17 cellular contexts compared by ENCODE assay signal in the genomic region with DNA sequence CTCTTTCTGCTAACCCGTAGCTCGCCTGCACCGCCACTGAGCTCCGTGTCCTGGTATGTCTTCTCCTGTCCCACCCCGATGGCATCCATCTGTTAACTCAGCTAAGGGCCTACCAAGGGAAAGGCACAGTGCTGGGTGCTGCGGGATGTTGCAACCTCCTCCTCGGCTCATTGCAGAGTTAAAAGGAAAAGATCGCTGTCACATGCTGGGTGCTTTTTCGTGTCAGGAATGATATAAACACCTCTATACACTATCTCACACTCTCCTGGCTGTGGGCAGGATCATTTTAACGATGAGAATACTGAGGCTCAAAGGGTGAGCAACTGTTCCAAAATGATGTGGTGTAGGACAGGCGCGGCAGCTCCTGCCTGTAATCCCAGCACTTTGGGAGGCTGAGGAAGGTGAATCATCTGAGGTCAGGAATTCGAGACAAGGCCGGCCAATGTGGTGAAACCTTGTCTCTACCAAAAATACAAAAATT. TPM values are rescaled to one million over a fixed set of nuclear protein-coding genes. Genes with fewer than 3 reads are reported as not detected.
DNase-seq lines count a peak whose midpoint lies in the region; ATAC-seq, FAIRE-seq and TF ChIP-seq lines count a peak whose summit lies in the region.
"Had no signal": no experiment of that assay in that cellular context is flagged by ENCODE, and none has a peak within 500 bp of the region (broad histone marks: within the 10 kb centered on the region; RNA-seq: fewer than 3 reads in every experiment).

No MANE protein-coding gene starts in this region.

- intact Hi-C loops in activated CD4-positive, alpha-beta T cell treated with anti-CD3 and anti-CD28 coated beads for 36 hours (cut with DNase I, micrococcal nuclease) = loop anchor here (2.0 kb wide), 2 partner anchors 91 to 141 kb away; no protein-coding TSS in a partner anchor

- POLR2A ChIA-PET in activated CD4-positive, alpha-beta T cell treated with anti-CD3 and anti-CD28 coated beads for 36 hours (lab: Charles Lee) = interaction anchor here (0.6 kb wide), 1 partner anchor 99 kb away, joined by 3 read pairs; no protein-coding TSS in a partner anchor

- peaks cover 32% of the 10 kb centered on the region for H3K79me2 ChIP-seq in astrocyte (ENCODE audit: insufficient read depth, low read length)

- H3K27ac ChIP-seq in astrocyte (ENCODE audit: low read depth, low read length) (peak overlapping the region; percentile 81), foreskin keratinocyte (no peak overlapping the region)

- H3K36me3 ChIP-seq in astrocyte (ENCODE audit: insufficient read depth, low read length) (peaks cover 9% of the 10 kb centered on the region), BE2C (peaks cover 38% of the 10 kb centered on the region)

- H3K9me3 ChIP-seq in astrocyte (ENCODE audit: insufficient read depth, low read depth, low read length) (no peaks in the 10 kb centered on the region), BE2C (no peaks in the 10 kb centered on the region)
- H3K9me3 ChIP-seq: left lung had no signal

- peak overlapping the region; percentile 61 for H3K4me2 ChIP-seq in astrocyte (ENCODE audit: low read length)

- H3K4me3 ChIP-seq in astrocyte (ENCODE audit: insufficient read depth, low read depth, low read length) (no peak overlapping the region), BE2C (ENCODE audit: low read depth, low read length) (no peak overlapping the region)
- H3K4me3 ChIP-seq: left lung had no signal

- H3K27me3 ChIP-seq in astrocyte (ENCODE audit: insufficient read depth, low read length) = no peaks in the 10 kb centered on the region
- H3K27me3 ChIP-seq in foreskin keratinocyte = no peaks in the 10 kb centered on the region
- H3K27me3 ChIP-seq in BE2C = no peaks in the 10 kb centered on the region
- H3K27me3 ChIP-seq: left lung had no signal

- no peak for FAIRE-seq in astrocyte (lab: Jason Lieb, UNC)

- no peak overlapping the region for H2AFZ ChIP-seq in astrocyte (ENCODE audit: low read depth, low read length)

- H3K4me3 Mint-ChIP-seq in astrocyte (ENCODE audit: unreplicated experiment) = no peak overlapping the region
- H3K4me3 Mint-ChIP-seq in stimulated activated effector memory CD8-positive, alpha-beta T cell treated with anti-CD3 and anti-CD28 coated beads, Interleukin-12 subunit alpha, Interleukin-12 subunit beta, amount 100 ng/mL, for 72 hours = no peak overlapping the region
- H3K4me3 Mint-ChIP-seq in activated CD4-positive, alpha-beta T cell treated with anti-CD3 and anti-CD28 coated beads for 36 hours = no peak overlapping the region
- H3K4me3 Mint-ChIP-seq: CD4-positive, alpha-beta memory T cell had no signal

- peak overlapping the region; percentile 70 for H3K27ac Mint-ChIP-seq in astrocyte (ENCODE audit: unreplicated experiment)
- H3K27ac Mint-ChIP-seq in stimulated activated effector memory CD8-positive, alpha-beta T cell treated with anti-CD3 and anti-CD28 coated beads, Interleukin-12 subunit alpha, Interleukin-12 subunit beta, amount 100 ng/mL, for 72 hours = peak overlapping the region; percentile 43
- no peak overlapping the region for H3K27ac Mint-ChIP-seq in activated CD4-positive, alpha-beta T cell treated with anti-CD3 and anti-CD28 coated beads for 36 hours

- peak; percentile 27 for ATAC-seq in foreskin keratinocyte
- ATAC-seq in stimulated activated effector memory CD8-positive, alpha-beta T cell treated with anti-CD3 and anti-CD28 coated beads, Interleukin-12 subunit alpha, Interleukin-12 subunit beta, amount 100 ng/mL, for 72 hours = no peak
- no peak for ATAC-seq in activated CD4-positive, alpha-beta T cell treated with anti-CD3 and anti-CD28 coated beads for 36 hours
- ATAC-seq: left lung, SK-N-SH treated with all-trans-retinoic acid at 6 μM for 48 hours had no signal

- DNase-seq in HS-5 (ENCODE audit: low read depth) (peak; percentile 61), astrocyte (ENCODE audit: low read depth) (peak; percentile 81), foreskin keratinocyte (peak; percentile 76 to 85), DMS53 (lab: John Stamatoyannopoulos, UW) (no peak), KG1 (lab: John Stamatoyannopoulos, UW) (no peak), BE2C (no peak)
- DNase-seq in stimulated activated effector memory CD8-positive, alpha-beta T cell treated with anti-CD3 and anti-CD28 coated beads, Interleukin-12 subunit alpha, Interleukin-12 subunit beta, amount 100 ng/mL, for 72 hours (ENCODE audit: low spot score in 2 of 2) = no peak
- no peak for DNase-seq in activated CD4-positive, alpha-beta T cell treated with anti-CD3 and anti-CD28 coated beads for 36 hours
- DNase-seq: activated CD4-positive, CD25-positive, alpha-beta regulatory T cell; CD4-positive, alpha-beta memory T cell; cerebellar nuclear complex; glutamatergic neuron; left lung; NCI-H1436; NCI-H82; stimulated activated CD4-positive, alpha-beta T cell treated with anti-CD3 and anti-CD28 coated beads, Interleukin-1b, Interleukin-23, amount 100 ng/mL, for 48 hours had no signal

- H3K27me3 Mint-ChIP-seq in astrocyte (ENCODE audit: low read depth, unreplicated experiment) = no peaks in the 10 kb centered on the region
- no peaks in the 10 kb centered on the region for H3K27me3 Mint-ChIP-seq in activated CD4-positive, alpha-beta T cell treated with anti-CD3 and anti-CD28 coated beads for 36 hours
- H3K27me3 Mint-ChIP-seq: CD4-positive, alpha-beta memory T cell had no signal

- no peaks in the 10 kb centered on the region for H3K9me3 Mint-ChIP-seq in astrocyte (ENCODE audit: unreplicated experiment)
- no peaks in the 10 kb centered on the region for H3K9me3 Mint-ChIP-seq in stimulated activated effector memory CD8-positive, alpha-beta T cell treated with anti-CD3 and anti-CD28 coated beads, Interleukin-12 subunit alpha, Interleukin-12 subunit beta, amount 100 ng/mL, for 72 hours
- H3K9me3 Mint-ChIP-seq in activated CD4-positive, alpha-beta T cell treated with anti-CD3 and anti-CD28 coated beads for 36 hours (ENCODE audit: low read depth) = no peaks in the 10 kb centered on the region
- H3K9me3 Mint-ChIP-seq: CD4-positive, alpha-beta memory T cell had no signal

- no peaks in the 10 kb centered on the region for H4K20me1 ChIP-seq in astrocyte (ENCODE audit: insufficient read depth, low read length)

- CTCF ChIA-PET in activated CD4-positive, alpha-beta T cell treated with anti-CD3 and anti-CD28 coated beads for 36 hours (lab: Charles Lee) = interaction anchor here (0.8 to 5.1 kb wide), 29 partner anchors 10 to 320 kb away, joined by 3 to 71 read pairs (median 5); partner anchors contain the start of genes APOL2 and TXN2

- H3K4me1 ChIP-seq in astrocyte (ENCODE audit: insufficient read depth, low read length) (peaks cover 56% of the 10 kb centered on the region), foreskin keratinocyte (peaks cover 39% of the 10 kb centered on the region), BE2C (peaks cover 9% of the 10 kb centered on the region)

- peaks cover 50% of the 10 kb centered on the region for H3K4me1 Mint-ChIP-seq in astrocyte (ENCODE audit: low read depth, unreplicated experiment)
- peaks cover 31% of the 10 kb centered on the region for H3K4me1 Mint-ChIP-seq in stimulated activated effector memory CD8-positive, alpha-beta T cell treated with anti-CD3 and anti-CD28 coated beads, Interleukin-12 subunit alpha, Interleukin-12 subunit beta, amount 100 ng/mL, for 72 hours
- H3K4me1 Mint-ChIP-seq in activated CD4-positive, alpha-beta T cell treated with anti-CD3 and anti-CD28 coated beads for 36 hours = peaks cover 29% of the 10 kb centered on the region

- peaks cover 20% of the 10 kb centered on the region for H3K36me3 Mint-ChIP-seq in astrocyte (ENCODE audit: low read depth, unreplicated experiment)
- peaks cover 75% of the 10 kb centered on the region for H3K36me3 Mint-ChIP-seq in stimulated activated effector memory CD8-positive, alpha-beta T cell treated with anti-CD3 and anti-CD28 coated beads, Interleukin-12 subunit alpha, Interleukin-12 subunit beta, amount 100 ng/mL, for 72 hours
- peaks cover 30% of the 10 kb centered on the region for H3K36me3 Mint-ChIP-seq in activated CD4-positive, alpha-beta T cell treated with anti-CD3 and anti-CD28 coated beads for 36 hours (ENCODE audit: low read depth)

- TF ChIP-seq CTCF in astrocyte (IDR thresholded peaks at IDR 0.05; ENCODE audit: insufficient read depth, low read depth, low read length) (no peak), foreskin keratinocyte (conservative IDR thresholded peaks at IDR 0.05) (no peak), BE2C (IDR thresholded peaks at IDR 0.05; ENCODE audit: low read depth, low read length) (no peak)

- H3K9ac ChIP-seq in astrocyte (ENCODE audit: low read length) = peak overlapping the region; percentile 71

RNA-seq across cellular contexts. Expression of gene TXN2, which starts 10.1 kb away (rescaled TPM):
- total RNA-seq in astrocyte (56.4 and 61.0 TPM in 2 replicates), foreskin keratinocyte (27.6 and 37.6 TPM in 2 replicates)
- polyA plus RNA-seq in foreskin keratinocyte = 89.9 and 92.2 TPM in 2 replicates
- 356 TPM for polyA plus RNA-seq in BE2C (2012; ENCODE audit: insufficient read depth, insufficient read length, low read depth)
- 10 to 100 TPM; 95.5 to 99.1 TPM for total RNA-seq in activated CD4-positive, alpha-beta T cell treated with anti-CD3 and anti-CD28 coated beads for 36 hours

RNA-seq across cellular contexts. Expression of gene FOXRED2, which starts 35.5 kb away (rescaled TPM):
- total RNA-seq in astrocyte = 5.3 and 5.9 TPM in 2 replicates
- total RNA-seq in foreskin keratinocyte = 5.7 and 6.2 TPM in 2 replicates
- 2.5 and 3.2 TPM in 2 replicates for polyA plus RNA-seq in foreskin keratinocyte
- polyA plus RNA-seq in BE2C (2012; ENCODE audit: insufficient read depth, insufficient read length, low read depth) = 19.5 TPM
- total RNA-seq in activated CD4-positive, alpha-beta T cell treated with anti-CD3 and anti-CD28 coated beads for 36 hours = 10 to 100 TPM; 15.7 to 16.6 TPM

RNA-seq across cellular contexts. Expression of gene EIF3D, which starts 57.6 kb away (rescaled TPM):
- total RNA-seq in astrocyte (147 and 168 TPM in 2 replicates), foreskin keratinocyte (264 and 268 TPM in 2 replicates)
- polyA plus RNA-seq in foreskin keratinocyte = 258 and 261 TPM in 2 replicates
- polyA plus RNA-seq in BE2C (2012; ENCODE audit: insufficient read depth, insufficient read length, low read depth) = 612 TPM
- 100 to 1,000 TPM; 359 to 403 TPM for total RNA-seq in activated CD4-positive, alpha-beta T cell treated with anti-CD3 and anti-CD28 coated beads for 36 hours

Comparison
In these comparisons a context has a peak if more than half of its experiments do, and no peak if none do; other contexts are left out.
1. DNase-seq: peak in HS-5 (single experiment), astrocyte (single experiment) and foreskin keratinocyte (2 of 2); none in stimulated activated effector memory CD8-positive, alpha-beta T cell treated with anti-CD3 and anti-CD28 coated beads, Interleukin-12 subunit alpha, Interleukin-12 subunit beta, amount 100 ng/mL, for 72 hours (0 of 2), DMS53 (single experiment), KG1 (single experiment), BE2C (single experiment) and activated CD4-positive, alpha-beta T cell treated with anti-CD3 and anti-CD28 coated beads for 36 hours (single experiment).